Comparison of ENCODE assay signal across 28 cellular contexts in genomic region chr13:31675521-31675953, GRCh38.
DNase-seq lines count a peak whose midpoint lies in the region; ATAC-seq and TF ChIP-seq lines count a peak whose summit lies in the region.
"Had no signal": no experiment of that assay in that cellular context is flagged by ENCODE, and none has a peak within 500 bp of the region (broad histone marks: within the 10 kb centered on the region; RNA-seq: fewer than 3 reads in every experiment).

No MANE protein-coding gene starts in this region.

- DNase-seq in AG10803 (ENCODE audit: low read depth) (peak; percentile 76), M059J (ENCODE audit: low read depth) (peak; percentile 16), amniotic epithelial cell (ENCODE audit: low read depth) (peak; percentile 48), fibroblast of villous mesenchyme (ENCODE audit: low read depth) (peak; percentile 29), H9 (no peak), NCI-H2029 (lab: John Stamatoyannopoulos, UW) (no peak), DMS79 (lab: John Stamatoyannopoulos, UW) (no peak)
- DNase-seq: activated CD8-positive, alpha-beta T cell treated with anti-CD3 and anti-CD28 coated beads, Interleukin-2, amount 10 ng/mL, durations not matched to agents 7 days and 5 days; activated T-cell treated with anti-CD3 and anti-CD28 coated beads for 4 hours; C1 segment of cervical spinal cord; cerebellar nuclear complex; DMS79 treated with DMSO at 0.1 percent for 48 hours; KBM-7; mucosa of descending colon; NCI-H1048; NCI-H1694 treated with DMSO at 0.1 percent for 48 hours; NCI-H2171 treated with DMSO at 0.1 percent for 48 hours; NCI-H69; nephron progenitor cell; SJCRH30; stimulated activated CD4-positive, alpha-beta T cell treated with anti-CD3 and anti-CD28 coated beads, Interleukin-2, amount 100 ng/mL, for 48 hours; T-helper 17 cell had no signal

- no peak overlapping the region for H2AK5ac ChIP-seq in H9 (ENCODE audit: insufficient read length, low read length)

- H2BK20ac ChIP-seq in H9 (ENCODE audit: low read depth, low read length, poor library complexity, severe bottlenecking), result no peak overlapping the region

- no peak overlapping the region for H3K27ac ChIP-seq in H9 (ENCODE audit: insufficient read length, low read depth, low read length)
- H3K27ac ChIP-seq: parathyroid adenoma, right atrium auricular region, SJCRH30 had no signal

- no CpG with 5 or more reads among the region's 4 CpGs for WGBS in H9 (ENCODE audit: extremely low coverage, insufficient read length, low lambda C conversion rate)

- peaks cover 2 to 5% of the 10 kb centered on the region in 2 experiments for H3K9me3 Mint-ChIP-seq in H9

- no peak overlapping the region for H4K8ac ChIP-seq in H9 (replicated peaks; ENCODE audit: insufficient read length, low read depth, low read length)

- no peak overlapping the region for H3K4me3 ChIP-seq in AG10803 (ENCODE audit: low read length)
- no peak overlapping the region for H3K4me3 ChIP-seq in fibroblast of villous mesenchyme (ENCODE audit: low read depth, low read length)
- H3K4me3 ChIP-seq: HAP-1, lung, mucosa of descending colon, right atrium auricular region, SJCRH30 had no signal

- H2AFZ ChIP-seq in H9 (ENCODE audit: low read length), result no peak overlapping the region
- H2AFZ ChIP-seq: parathyroid adenoma had no signal

- H3K4me1 ChIP-seq in H9 (ENCODE audit: insufficient read depth, low read length), result no peaks in the 10 kb centered on the region
- H3K4me1 ChIP-seq: HAP-1, parathyroid adenoma, right atrium auricular region, SJCRH30 had no signal

- H3K79me2 ChIP-seq in H9 (ENCODE audit: insufficient read depth, low read length), result no peaks in the 10 kb centered on the region
- H3K79me2 ChIP-seq: parathyroid adenoma had no signal

- no peak overlapping the region for H2BK5ac ChIP-seq in H9 (ENCODE audit: insufficient read length, low read length)

- no peaks in the 10 kb centered on the region for H3K9me3 ChIP-seq in H9 (ENCODE audit: control insufficient read depth, low read depth, low read length)
- H3K9me3 ChIP-seq: mucosa of descending colon, right atrium auricular region, SJCRH30 had no signal

- no peak overlapping the region for H4K91ac ChIP-seq in H9 (ENCODE audit: insufficient read length, low read depth, low read length)

- no peaks in the 10 kb centered on the region for H3K79me1 ChIP-seq in H9 (ENCODE audit: insufficient read depth, low read depth, low read length, poor library complexity, severe bottlenecking)

- H3K23me2 ChIP-seq in H9 (ENCODE audit: insufficient read length, low read depth, low read length, poor library complexity, severe bottlenecking), result no peaks in the 10 kb centered on the region

- H3K4me3 Mint-ChIP-seq in H9, result no peak overlapping the region
- H3K4me3 Mint-ChIP-seq: activated CD8-positive, alpha-beta T cell treated with anti-CD3 and anti-CD28 coated beads, Interleukin-2, amount 10 ng/mL, durations not matched to agents 7 days and 5 days; activated naive CD8-positive, alpha-beta T cell; nephron progenitor cell; T-helper 17 cell had no signal

- H3K4ac ChIP-seq in H9 (ENCODE audit: low read depth, low read length), result no peak overlapping the region

- H2BK120ac ChIP-seq in H9 (ENCODE audit: low read depth, low read length, poor library complexity, severe bottlenecking), result no peak overlapping the region

- H4K5ac ChIP-seq in H9 (ENCODE audit: insufficient read length, low read depth, low read length), result no peak overlapping the region

- H3K4me1 Mint-ChIP-seq in H9, result peaks cover 4 to 6% of the 10 kb centered on the region in 2 experiments; a peak in 2 of 4 replicates
- H3K4me1 Mint-ChIP-seq: nephron progenitor cell, T-helper 17 cell had no signal

- H3T11ph ChIP-seq in H9 (ENCODE audit: low read length), result no peak overlapping the region

- no peak overlapping the region for H2BK15ac ChIP-seq in H9 (ENCODE audit: low read depth, low read length)

- H2BK12ac ChIP-seq in H9 (ENCODE audit: insufficient read length, low read depth, low read length), result no peak overlapping the region

- H4K20me1 ChIP-seq in H9 (ENCODE audit: control insufficient read depth, insufficient read depth, insufficient read length), result peaks cover 2% of the 10 kb centered on the region

- no peak overlapping the region for H3K14ac ChIP-seq in H9 (ENCODE audit: insufficient read depth, low read length)

- H3K4me2 ChIP-seq in H9 (ENCODE audit: insufficient read depth, insufficient read length, low read length), result no peak overlapping the region

- no peak overlapping the region for H3K18ac ChIP-seq in H9 (ENCODE audit: insufficient read length, low read depth, low read length)

- TF ChIP-seq CTCF in AG10803 (conservative IDR thresholded peaks at IDR 0.05; ENCODE audit: low read length), result no peak
- no peak for TF ChIP-seq CTCF in fibroblast of villous mesenchyme (IDR thresholded peaks at IDR 0.05; ENCODE audit: insufficient read depth, low read depth, low read length)
- no peak for TF ChIP-seq CTCF in H9 (conservative IDR thresholded peaks at IDR 0.05)

- no peak overlapping the region for H3K56ac ChIP-seq in H9 (ENCODE audit: insufficient read length, low read depth, low read length)

- H3K27me3 ChIP-seq in H9 (ENCODE audit: insufficient read depth, low read length), result no peaks in the 10 kb centered on the region
- H3K27me3 ChIP-seq: right atrium auricular region had no signal

- no peaks in the 10 kb centered on the region for H3K27me3 Mint-ChIP-seq in H9 (ENCODE audit: low read depth)
- H3K27me3 Mint-ChIP-seq: activated naive CD8-positive, alpha-beta T cell; T-helper 17 cell had no signal

- H3K27ac Mint-ChIP-seq in H9, result no peak overlapping the region
- H3K27ac Mint-ChIP-seq: activated CD8-positive, alpha-beta T cell treated with anti-CD3 and anti-CD28 coated beads, Interleukin-2, amount 10 ng/mL, durations not matched to agents 7 days and 5 days; activated naive CD8-positive, alpha-beta T cell; nephron progenitor cell; T-helper 17 cell had no signal

- no peak for ATAC-seq in GM18867 (IDR thresholded peaks at IDR 0.05; ENCODE audit: unreplicated experiment)
- ATAC-seq: activated CD8-positive, alpha-beta T cell treated with anti-CD3 and anti-CD28 coated beads, Interleukin-2, amount 10 ng/mL, durations not matched to agents 7 days and 5 days; mucosa of descending colon; T-helper 17 cell had no signal

- no peak overlapping the region for H3K23ac ChIP-seq in H9 (ENCODE audit: insufficient read length, low read depth, low read length)

- H3K9ac ChIP-seq in H9 (ENCODE audit: extremely low read depth, insufficient read length, low read length), result no peak overlapping the region
- H3K9ac ChIP-seq: parathyroid adenoma had no signal

- H3K36me3 Mint-ChIP-seq in H9 (ENCODE audit: insufficient read depth in 1 of 3, low read depth in 3 of 3), result peaks cover 0 to 7% (median 0%) of the 10 kb centered on the region in 3 experiments; a peak in 2 of 7 replicates
- H3K36me3 Mint-ChIP-seq: activated naive CD8-positive, alpha-beta T cell had no signal

Comparison
In these comparisons a context has a peak if more than half of its experiments do, and no peak if none do; other contexts are left out.
1. DNase-seq: peak in AG10803 (single experiment), M059J (single experiment), amniotic epithelial cell (single experiment) and fibroblast of villous mesenchyme (single experiment); none in H9 (single experiment), NCI-H2029 (single experiment) and DMS79 (single experiment).